ENCODE assay signal across 29 cellular contexts in genomic region chr5:130642461-130642860, GRCh38.
"Had no signal": no experiment of that assay in that cellular context is flagged by ENCODE, and none has a peak within 500 bp of the region (broad histone marks: within the 10 kb centered on the region; RNA-seq: fewer than 3 reads in every experiment).

No MANE protein-coding gene starts in this region.

- H3K9me3 Mint-ChIP-seq: activated CD4-positive, alpha-beta T cell treated with anti-CD3 and anti-CD28 coated beads, Interleukin-2, amount 10 ng/mL, durations not matched to agents 24 days and 14 days had no signal

- H3K27ac ChIP-seq: coronary artery, dorsolateral prefrontal cortex, esophagus muscularis mucosa, gastroesophageal sphincter, heart right ventricle had no signal

- H3K4me3 Mint-ChIP-seq: activated CD4-positive, alpha-beta memory T cell treated with anti-CD3 and anti-CD28 coated beads for 36 hours; activated CD4-positive, alpha-beta T cell treated with anti-CD3 and anti-CD28 coated beads for 36 hours; activated CD4-positive, alpha-beta T cell treated with anti-CD3 and anti-CD28 coated beads, Interleukin-2, amount 10 ng/mL, durations not matched to agents 24 days and 14 days; activated CD8-positive, alpha-beta memory T cell treated with anti-CD3 and anti-CD28 coated beads, Interleukin-2, amount 10 ng/mL, durations not matched to agents 7 days and 5 days; activated CD8-positive, alpha-beta T cell treated with anti-CD3 and anti-CD28 coated beads, Interleukin-2, amount 10 ng/mL, durations not matched to agents 7 days and 5 days; activated naive CD4-positive, alpha-beta T cell treated with anti-CD3 and anti-CD28 coated beads, Interleukin-2, amount 10 ng/mL, durations not matched to agents 7 days and 5 days; activated naive CD8-positive, alpha-beta T cell treated with anti-CD3 and anti-CD28 coated beads, Interleukin-2, amount 10 ng/mL, durations not matched to agents 7 days and 5 days; activated T-helper 1 cell treated with anti-CD3 and anti-CD28 coated beads, Interleukin-12 subunit alpha, Interleukin-12 subunit beta, Interleukin-2, Interleukin-4 antibody, amounts not matched to agents 30 ng/mL and 10 ng/mL and 1 ng/mL, durations not matched to agents 14 hours and 24 hours and 36 hours; central memory CD8-positive, alpha-beta T cell; dendritic cell treated with granulocyte-macrophage colony-stimulating factor and Interleukin-4, amounts not matched to agents 40 ng/mL and 50 ng/mL, for 4 days; endodermal cell had no signal

- H3K36me3 Mint-ChIP-seq: activated CD4-positive, alpha-beta memory T cell treated with anti-CD3 and anti-CD28 coated beads for 36 hours; activated CD8-positive, alpha-beta memory T cell treated with anti-CD3 and anti-CD28 coated beads, Interleukin-2, amount 10 ng/mL, durations not matched to agents 7 days and 5 days; activated naive CD4-positive, alpha-beta T cell treated with anti-CD3 and anti-CD28 coated beads, Interleukin-2, amount 10 ng/mL, durations not matched to agents 7 days and 5 days; activated naive CD8-positive, alpha-beta T cell treated with anti-CD3 and anti-CD28 coated beads, Interleukin-2, amount 10 ng/mL, durations not matched to agents 7 days and 5 days had no signal

- H3K4me3 ChIP-seq: coronary artery, dorsolateral prefrontal cortex, esophagus muscularis mucosa, gastroesophageal sphincter, heart right ventricle had no signal

- H3K4me1 ChIP-seq: esophagus muscularis mucosa, gastroesophageal sphincter, heart right ventricle had no signal

- H3K27ac Mint-ChIP-seq: activated CD4-positive, alpha-beta memory T cell treated with anti-CD3 and anti-CD28 coated beads for 36 hours; activated CD4-positive, alpha-beta T cell treated with anti-CD3 and anti-CD28 coated beads for 36 hours; activated CD4-positive, alpha-beta T cell treated with anti-CD3 and anti-CD28 coated beads, Interleukin-2, amount 10 ng/mL, durations not matched to agents 24 days and 14 days; activated CD8-positive, alpha-beta memory T cell treated with anti-CD3 and anti-CD28 coated beads, Interleukin-2, amount 10 ng/mL, durations not matched to agents 7 days and 5 days; activated CD8-positive, alpha-beta T cell treated with anti-CD3 and anti-CD28 coated beads, Interleukin-2, amount 10 ng/mL, durations not matched to agents 7 days and 5 days; activated naive CD4-positive, alpha-beta T cell treated with anti-CD3 and anti-CD28 coated beads, Interleukin-2, amount 10 ng/mL, durations not matched to agents 7 days and 5 days; activated naive CD4-positive, alpha-beta T cell treated with anti-CD3 and anti-CD28 coated beads, Interleukin-2, amount 50 U/mL, for 72 hours; activated naive CD8-positive, alpha-beta T cell treated with anti-CD3 and anti-CD28 coated beads, Interleukin-2, amount 10 ng/mL, durations not matched to agents 7 days and 5 days; activated T-helper 1 cell treated with anti-CD3 and anti-CD28 coated beads, Interleukin-12 subunit alpha, Interleukin-12 subunit beta, Interleukin-2, Interleukin-4 antibody, amounts not matched to agents 30 ng/mL and 10 ng/mL and 1 ng/mL, durations not matched to agents 14 hours and 24 hours and 36 hours; dendritic cell treated with granulocyte-macrophage colony-stimulating factor and Interleukin-4, amounts not matched to agents 40 ng/mL and 50 ng/mL, for 4 days; endodermal cell had no signal

- H3K9me3 ChIP-seq: esophagus muscularis mucosa had no signal

- H3K36me3 ChIP-seq: esophagus muscularis mucosa, gastroesophageal sphincter, heart right ventricle had no signal

- H3K4me1 Mint-ChIP-seq: activated CD4-positive, alpha-beta T cell treated with anti-CD3 and anti-CD28 coated beads for 36 hours; activated CD4-positive, alpha-beta T cell treated with anti-CD3 and anti-CD28 coated beads, Interleukin-2, amount 10 ng/mL, durations not matched to agents 24 days and 14 days; activated CD8-positive, alpha-beta memory T cell treated with anti-CD3 and anti-CD28 coated beads, Interleukin-2, amount 10 ng/mL, durations not matched to agents 7 days and 5 days; activated naive CD4-positive, alpha-beta T cell treated with anti-CD3 and anti-CD28 coated beads, Interleukin-2, amount 10 ng/mL, durations not matched to agents 7 days and 5 days; activated naive CD8-positive, alpha-beta T cell treated with anti-CD3 and anti-CD28 coated beads, Interleukin-2, amount 10 ng/mL, durations not matched to agents 7 days and 5 days; central memory CD8-positive, alpha-beta T cell; endodermal cell had no signal

- DNase-seq: activated CD4-positive, alpha-beta memory T cell treated with anti-CD3 and anti-CD28 coated beads for 36 hours; activated CD4-positive, alpha-beta T cell treated with anti-CD3 and anti-CD28 coated beads for 36 hours; activated CD4-positive, alpha-beta T cell treated with anti-CD3 and anti-CD28 coated beads, Interleukin-2, amount 10 ng/mL, durations not matched to agents 24 days and 14 days; activated CD4-positive, CD25-positive, alpha-beta regulatory T cell; activated CD4-positive, CD25-positive, alpha-beta regulatory T cell treated with anti-CD3 and anti-CD28 coated beads, Interleukin-2, amount 50 U/mL, for 72 hours; activated CD8-positive, alpha-beta memory T cell treated with anti-CD3 and anti-CD28 coated beads, Interleukin-2, amount 10 ng/mL, durations not matched to agents 7 days and 5 days; activated CD8-positive, alpha-beta memory T cell treated with anti-CD3 and anti-CD28 coated beads, Interleukin-2, amount 50 U/mL, for 4 hours; activated CD8-positive, alpha-beta T cell treated with anti-CD3 and anti-CD28 coated beads, Interleukin-2, amount 10 ng/mL, durations not matched to agents 7 days and 5 days; activated gamma-delta T cell; activated naive CD4-positive, alpha-beta T cell; activated naive CD4-positive, alpha-beta T cell treated with anti-CD3 and anti-CD28 coated beads, Interleukin-2, amount 10 ng/mL, durations not matched to agents 7 days and 5 days; activated naive CD8-positive, alpha-beta T cell treated with anti-CD3 and anti-CD28 coated beads, Interleukin-2, amount 10 ng/mL, durations not matched to agents 7 days and 5 days; activated T-cell treated with anti-CD3 and anti-CD28 coated beads, Interleukin-2, amount 50 U/mL, for 1 hour; activated T-cell treated with anti-CD3 and anti-CD28 coated beads, Interleukin-2, amount 50 U/mL, for 48 hours; amniotic stem cell; anterior cingulate cortex; dorsolateral prefrontal cortex; effector memory CD4-positive, alpha-beta T cell; endodermal cell; foreskin melanocyte; heart right ventricle; T-helper 2 cell had no signal

- ATAC-seq: activated CD4-positive, alpha-beta T cell treated with anti-CD3 and anti-CD28 coated beads for 36 hours; activated CD8-positive, alpha-beta memory T cell treated with anti-CD3 and anti-CD28 coated beads, Interleukin-2, amount 10 ng/mL, durations not matched to agents 7 days and 5 days; activated CD8-positive, alpha-beta T cell treated with anti-CD3 and anti-CD28 coated beads, Interleukin-2, amount 10 ng/mL, durations not matched to agents 7 days and 5 days; activated naive CD4-positive, alpha-beta T cell treated with anti-CD3 and anti-CD28 coated beads, Interleukin-2, amount 50 U/mL, for 72 hours; gastroesophageal sphincter; heart right ventricle had no signal

- H3K27me3 ChIP-seq: dorsolateral prefrontal cortex, esophagus muscularis mucosa, gastroesophageal sphincter, heart right ventricle had no signal

- H3K27me3 Mint-ChIP-seq: activated CD4-positive, alpha-beta T cell treated with anti-CD3 and anti-CD28 coated beads, Interleukin-2, amount 10 ng/mL, durations not matched to agents 24 days and 14 days; activated CD8-positive, alpha-beta memory T cell treated with anti-CD3 and anti-CD28 coated beads, Interleukin-2, amount 10 ng/mL, durations not matched to agents 7 days and 5 days; activated naive CD4-positive, alpha-beta T cell treated with anti-CD3 and anti-CD28 coated beads, Interleukin-2, amount 10 ng/mL, durations not matched to agents 7 days and 5 days; activated naive CD8-positive, alpha-beta T cell treated with anti-CD3 and anti-CD28 coated beads, Interleukin-2, amount 10 ng/mL, durations not matched to agents 7 days and 5 days; central memory CD8-positive, alpha-beta T cell; dendritic cell treated with granulocyte-macrophage colony-stimulating factor and Interleukin-4, amounts not matched to agents 40 ng/mL and 50 ng/mL, for 4 days had no signal
